ENCODE assay signal across 16 cellular contexts in genomic region chr16:87076331-87076949, GRCh38.
DNase-seq lines count a peak whose midpoint lies in the region; ATAC-seq and TF ChIP-seq lines count a peak whose summit lies in the region.
"Had no signal": no experiment of that assay in that cellular context is flagged by ENCODE, and none has a peak within 500 bp of the region (broad histone marks: within the 10 kb centered on the region; RNA-seq: fewer than 3 reads in every experiment).

No MANE protein-coding gene starts in this region.

- H3K4me1 ChIP-seq in BLaER1 (peaks cover 32% of the 10 kb centered on the region), OCI-LY7 (ENCODE audit: insufficient read depth, low read length, poor library complexity, severe bottlenecking) (peaks cover 46% of the 10 kb centered on the region), endodermal cell (ENCODE audit: control insufficient read depth, insufficient read depth, low read length) (no peaks in the 10 kb centered on the region), neural progenitor cell (peaks cover 11% of the 10 kb centered on the region), BE2C (no peaks in the 10 kb centered on the region)
- H3K4me1 ChIP-seq: Caco-2 had no signal

- H3K27ac Mint-ChIP-seq in endodermal cell (no peak overlapping the region), neural progenitor cell (peak overlapping the region; percentile 76)
- H3K27ac Mint-ChIP-seq: CD14-positive monocyte had no signal

- H3F3A ChIP-seq in neural progenitor cell (ENCODE audit: low read depth): no peaks in the 10 kb centered on the region

- no peak overlapping the region for H3K9ac ChIP-seq in BLaER1
- H3K9ac ChIP-seq in endodermal cell (ENCODE audit: extremely low read depth, low read length, poor library complexity, severe bottlenecking): no peak overlapping the region
- H3K9ac ChIP-seq in neural progenitor cell: no peak overlapping the region

- H3K27me3 ChIP-seq in BLaER1: no peaks in the 10 kb centered on the region
- no peaks in the 10 kb centered on the region for H3K27me3 ChIP-seq in endodermal cell (ENCODE audit: control insufficient read depth, insufficient read depth, low read length, poor library complexity, severe bottlenecking)
- no peaks in the 10 kb centered on the region for H3K27me3 ChIP-seq in neural progenitor cell
- H3K27me3 ChIP-seq in BE2C: peaks cover 20% of the 10 kb centered on the region
- H3K27me3 ChIP-seq: SJSA1 had no signal

- no peak overlapping the region for H3K4me3 ChIP-seq in BLaER1
- no peak overlapping the region for H3K4me3 ChIP-seq in OCI-LY7 (ENCODE audit: low read depth, low read length, poor library complexity, severe bottlenecking)
- no peak overlapping the region for H3K4me3 ChIP-seq in endodermal cell (ENCODE audit: low read length)
- no peak overlapping the region for H3K4me3 ChIP-seq in neural progenitor cell
- no peak overlapping the region for H3K4me3 ChIP-seq in BE2C (ENCODE audit: low read depth, low read length)
- H3K4me3 ChIP-seq: PC-9, SJSA1 had no signal

- H3K79me2 ChIP-seq in OCI-LY7 (ENCODE audit: insufficient read depth, low read depth, low read length) (peaks cover 9% of the 10 kb centered on the region; the same call in 1 of the 2 replicates), neural progenitor cell (ENCODE audit: low read depth) (no peaks in the 10 kb centered on the region)

- CTCF ChIA-PET in OCI-LY7 (lab: Charles Lee; ENCODE audit: unreplicated experiment): no interaction called here

- H3K4me1 Mint-ChIP-seq in endodermal cell (peaks cover 4% of the 10 kb centered on the region), neural progenitor cell (peaks cover 24% of the 10 kb centered on the region)

- 88 to 91% methylated on average over 17 to 20 of the region's 20 CpGs for WGBS in endodermal cell (ENCODE audit: insufficient coverage in 1 of 2, insufficient read length in 1 of 2), 2 experiments

- peaks cover 27% of the 10 kb centered on the region for H3K9me3 Mint-ChIP-seq in endodermal cell
- peaks cover 30% of the 10 kb centered on the region for H3K9me3 Mint-ChIP-seq in neural progenitor cell

- H3K9me3 ChIP-seq in BLaER1: peaks cover 19% of the 10 kb centered on the region
- peaks cover 20% of the 10 kb centered on the region for H3K9me3 ChIP-seq in OCI-LY7 (ENCODE audit: low read length)
- H3K9me3 ChIP-seq in endodermal cell (ENCODE audit: control insufficient read depth, low read length): peaks cover 21% of the 10 kb centered on the region
- peaks cover 5% of the 10 kb centered on the region for H3K9me3 ChIP-seq in neural progenitor cell (ENCODE audit: low read depth)
- H3K9me3 ChIP-seq in BE2C: no peaks in the 10 kb centered on the region

- H3K36me3 Mint-ChIP-seq in endodermal cell (ENCODE audit: low read depth) (peaks cover 5% of the 10 kb centered on the region), neural progenitor cell (no peaks in the 10 kb centered on the region)
- H3K36me3 Mint-ChIP-seq: CD14-positive monocyte had no signal

- H2AFZ ChIP-seq in OCI-LY7 (ENCODE audit: low read length): peak overlapping the region; percentile 67
- no peak overlapping the region for H2AFZ ChIP-seq in neural progenitor cell (replicated peaks)
- H2AFZ ChIP-seq: PC-9 had no signal

- H3K36me3 ChIP-seq in BLaER1: no peaks in the 10 kb centered on the region
- H3K36me3 ChIP-seq in OCI-LY7 (ENCODE audit: insufficient read depth, low read length): no peaks in the 10 kb centered on the region
- H3K36me3 ChIP-seq in endodermal cell (ENCODE audit: control insufficient read depth, insufficient read depth, low read length): no peaks in the 10 kb centered on the region
- no peaks in the 10 kb centered on the region for H3K36me3 ChIP-seq in neural progenitor cell
- H3K36me3 ChIP-seq in BE2C: no peaks in the 10 kb centered on the region
- H3K36me3 ChIP-seq: SJSA1 had no signal

- DNase-seq in OCI-LY7 (ENCODE audit: low spot score) (no peak), endodermal cell (peak; percentile 30), neural progenitor cell (ENCODE audit: low spot score) (no peak), GM20000 (ENCODE audit: low spot score) (no peak), BE2C (no peak), COR-L47 (lab: John Stamatoyannopoulos, UW) (no peak)
- DNase-seq: NCI-H1436, NCI-H2029, NCI-H2171, NCI-H446 treated with DMSO at 0.1 percent for 48 hours had no signal

- POLR2A ChIA-PET in OCI-LY7 (lab: Charles Lee): interaction anchor here (1.6 kb wide), 1 partner anchor 14 kb away, joined by 4 read pairs; no protein-coding TSS in a partner anchor

- no peak for TF ChIP-seq CTCF in OCI-LY7 (conservative IDR thresholded peaks at IDR 0.05; ENCODE audit: low read length)
- no peak for TF ChIP-seq CTCF in endodermal cell (conservative IDR thresholded peaks at IDR 0.05)
- TF ChIP-seq CTCF in neural progenitor cell (IDR thresholded peaks at IDR 0.05): no peak
- no peak for TF ChIP-seq CTCF in GM20000 (IDR thresholded peaks at IDR 0.05; ENCODE audit: extremely low read depth, missing control alignments)
- no peak for TF ChIP-seq CTCF in BE2C (IDR thresholded peaks at IDR 0.05; ENCODE audit: low read depth, low read length)

- H3K4me3 Mint-ChIP-seq in endodermal cell (no peak overlapping the region), neural progenitor cell (no peak overlapping the region)
- H3K4me3 Mint-ChIP-seq: CD14-positive monocyte had no signal

- intact Hi-C loops in OCI-LY7 (cut with micrococcal nuclease; ENCODE audit: unreplicated experiment): no loop called here

- no TSS peak for BruUV-seq in OCI-LY7 (replicated peaks; lab: Mats Ljungman, UMichigan)

- H3K9me2 ChIP-seq in OCI-LY7 (ENCODE audit: insufficient read depth, low read length): no peaks in the 10 kb centered on the region

- peak overlapping the region; percentile 87; the same call in 1 of the 2 replicates for H3K27ac ChIP-seq in BLaER1
- peak overlapping the region; percentile 87 for H3K27ac ChIP-seq in OCI-LY7 (ENCODE audit: low read depth, low read length, poor library complexity, severe bottlenecking)
- H3K27ac ChIP-seq in endodermal cell (ENCODE audit: low read depth, low read length): no peak overlapping the region
- H3K27ac ChIP-seq in neural progenitor cell: no peak overlapping the region
- H3K27ac ChIP-seq: PC-9, SJSA1 had no signal

- ATAC-seq in HG03460 (IDR thresholded peaks at IDR 0.05; ENCODE audit: unreplicated experiment): no peak

- H3K4me2 ChIP-seq in BLaER1 (no peak overlapping the region), OCI-LY7 (ENCODE audit: low read length) (0 out of 2 replicates have a peak overlapping the region, but pooled peaks have one; percentile 1), neural progenitor cell (no peak overlapping the region)
- H3K4me2 ChIP-seq: PC-9 had no signal

- no peaks in the 10 kb centered on the region for H3K27me3 Mint-ChIP-seq in endodermal cell (ENCODE audit: insufficient read depth)
- peaks cover 6% of the 10 kb centered on the region for H3K27me3 Mint-ChIP-seq in neural progenitor cell (ENCODE audit: insufficient read depth, low read depth)

- no peaks in the 10 kb centered on the region for H4K20me1 ChIP-seq in BLaER1
- H4K20me1 ChIP-seq in OCI-LY7 (ENCODE audit: insufficient read depth, low read length): no peaks in the 10 kb centered on the region
- no peaks in the 10 kb centered on the region for H4K20me1 ChIP-seq in neural progenitor cell (ENCODE audit: low read depth)

Comparison
In these comparisons a context has a peak if more than half of its experiments do, and no peak if none do; other contexts are left out.
1. H3K27ac ChIP-seq: peak in BLaER1 (single experiment) and OCI-LY7 (single experiment); none in endodermal cell (single experiment) and neural progenitor cell (single experiment).